ENCODE assay signal across 9 cellular contexts in the genomic region with DNA sequence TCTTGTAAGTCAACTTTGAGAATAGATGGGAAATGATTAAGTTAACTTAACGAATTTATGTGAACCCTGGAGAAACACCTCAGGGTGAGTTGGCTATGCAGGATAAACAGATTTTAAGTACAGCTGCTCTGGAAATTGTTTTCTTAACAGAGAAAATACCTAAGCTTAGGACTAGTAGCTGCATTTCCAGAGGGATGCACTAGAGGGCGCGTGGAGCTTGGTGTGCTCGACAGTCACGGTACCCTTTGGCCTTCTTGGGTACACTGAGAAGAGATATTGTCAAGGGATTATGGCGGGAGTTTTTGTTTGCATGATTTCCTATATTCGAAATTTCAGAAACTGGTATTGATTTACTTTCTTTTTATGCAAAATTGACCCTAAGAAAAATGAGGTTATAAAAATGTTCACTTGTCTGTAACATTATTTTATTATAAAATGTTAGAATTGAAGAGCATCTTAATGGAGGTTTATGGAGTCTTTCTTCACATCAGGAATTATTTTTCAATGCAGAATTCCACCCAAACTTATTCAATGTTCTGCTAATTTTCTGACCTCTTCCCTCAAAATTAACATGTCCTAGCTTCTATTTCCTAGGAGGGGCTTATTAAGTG. TPM values are rescaled to one million over a fixed set of nuclear protein-coding genes. Genes with fewer than 3 reads are reported as not detected.
DNase-seq lines count a peak whose midpoint lies in the region; ATAC-seq and TF ChIP-seq lines count a peak whose summit lies in the region.
"Had no signal": no experiment of that assay in that cellular context is flagged by ENCODE, and none has a peak within 500 bp of the region (broad histone marks: within the 10 kb centered on the region; RNA-seq: fewer than 3 reads in every experiment).

No MANE protein-coding gene starts in this region.

- H3K36me3 ChIP-seq in endodermal cell (ENCODE audit: control insufficient read depth, insufficient read depth, low read length): no peaks in the 10 kb centered on the region

- H3K9me3 ChIP-seq in endodermal cell (ENCODE audit: control insufficient read depth, low read length): peaks cover 8% of the 10 kb centered on the region

- H3K27me3 ChIP-seq in endodermal cell (ENCODE audit: control insufficient read depth, insufficient read depth, low read length, poor library complexity, severe bottlenecking): no peaks in the 10 kb centered on the region

- peak; percentile 94 for TF ChIP-seq CTCF in endodermal cell (conservative IDR thresholded peaks at IDR 0.05)
- peak; percentile 90 for TF ChIP-seq CTCF in mesothelial cell of epicardium (IDR thresholded peaks at IDR 0.05; ENCODE audit: unreplicated experiment)

- H3K4me3 Mint-ChIP-seq in activated CD4-positive, alpha-beta memory T cell treated with anti-CD3 and anti-CD28 coated beads for 36 hours: no peak overlapping the region
- H3K4me3 Mint-ChIP-seq in endodermal cell: no peak overlapping the region
- no peak overlapping the region for H3K4me3 Mint-ChIP-seq in mesothelial cell of epicardium

- peaks cover 6% of the 10 kb centered on the region for H3K9me3 Mint-ChIP-seq in activated CD4-positive, alpha-beta memory T cell treated with anti-CD3 and anti-CD28 coated beads for 36 hours
- H3K9me3 Mint-ChIP-seq in endodermal cell (peaks cover 12% of the 10 kb centered on the region), mesothelial cell of epicardium (peaks cover 8% of the 10 kb centered on the region)

- H3K4me1 ChIP-seq in endodermal cell (ENCODE audit: control insufficient read depth, insufficient read depth, low read length): no peaks in the 10 kb centered on the region

- CTCF ChIA-PET in activated CD4-positive, alpha-beta memory T cell treated with anti-CD3 and anti-CD28 coated beads for 36 hours (lab: Charles Lee): interaction anchor here (0.6 to 2.3 kb wide), 25 partner anchors 9 to 682 kb away, joined by 3 to 11 read pairs (median 4); no protein-coding TSS in a partner anchor

- no peak overlapping the region for H3K27ac Mint-ChIP-seq in activated CD4-positive, alpha-beta memory T cell treated with anti-CD3 and anti-CD28 coated beads for 36 hours
- H3K27ac Mint-ChIP-seq in endodermal cell (no peak overlapping the region), mesothelial cell of epicardium (no peak overlapping the region)

- no peak overlapping the region for H3K9ac ChIP-seq in endodermal cell (ENCODE audit: extremely low read depth, low read length, poor library complexity, severe bottlenecking)

- H3K4me3 ChIP-seq in endodermal cell (ENCODE audit: low read length): no peak overlapping the region

- intact Hi-C loops in activated CD4-positive, alpha-beta memory T cell treated with anti-CD3 and anti-CD28 coated beads for 36 hours (cut with micrococcal nuclease): loop anchor here (1.0 to 5.0 kb wide), 2 partner anchors 394 to 682 kb away; no protein-coding TSS in a partner anchor

- in situ Hi-C loops in Caki2 (cut with HindIII; ENCODE audit: low pct_unique_long_range_greater_than_20kb, low sequenced_read_pairs): no loop called here

- POLR2A ChIA-PET in activated CD4-positive, alpha-beta memory T cell treated with anti-CD3 and anti-CD28 coated beads for 36 hours (lab: Charles Lee): no interaction called here

- H3K27me3 Mint-ChIP-seq in activated CD4-positive, alpha-beta memory T cell treated with anti-CD3 and anti-CD28 coated beads for 36 hours: peaks cover 2% of the 10 kb centered on the region
- H3K27me3 Mint-ChIP-seq in endodermal cell (ENCODE audit: insufficient read depth): no peaks in the 10 kb centered on the region
- peaks cover 4% of the 10 kb centered on the region for H3K27me3 Mint-ChIP-seq in mesothelial cell of epicardium (ENCODE audit: low read depth)

- ATAC-seq in GM19468 (IDR thresholded peaks at IDR 0.05; ENCODE audit: extremely low read depth, unreplicated experiment): peak; percentile 87
- ATAC-seq in HG03571 (IDR thresholded peaks at IDR 0.05; ENCODE audit: unreplicated experiment): peak; percentile 87

- no peaks in the 10 kb centered on the region for H3K4me1 Mint-ChIP-seq in activated CD4-positive, alpha-beta memory T cell treated with anti-CD3 and anti-CD28 coated beads for 36 hours (ENCODE audit: low read depth)
- H3K4me1 Mint-ChIP-seq in endodermal cell (peaks cover 4% of the 10 kb centered on the region), mesothelial cell of epicardium (no peaks in the 10 kb centered on the region)

- no peaks in the 10 kb centered on the region for H3K36me3 Mint-ChIP-seq in activated CD4-positive, alpha-beta memory T cell treated with anti-CD3 and anti-CD28 coated beads for 36 hours
- H3K36me3 Mint-ChIP-seq in endodermal cell (ENCODE audit: low read depth) (peaks cover 4% of the 10 kb centered on the region), mesothelial cell of epicardium (peaks cover 3% of the 10 kb centered on the region)

- no peak overlapping the region for H3K27ac ChIP-seq in endodermal cell (ENCODE audit: low read depth, low read length)

- DNase-seq in Caki2 (ENCODE audit: low read depth): peak; percentile 61
- peak; percentile 75 for DNase-seq in NCI-H748 treated with DMSO at 0.1 percent for 48 hours (lab: John Stamatoyannopoulos, UW)
- peak; percentile 73 for DNase-seq in activated CD4-positive, alpha-beta memory T cell treated with anti-CD3 and anti-CD28 coated beads for 36 hours
- DNase-seq in endodermal cell: peak; percentile 93
- peak; percentile 58 to 83 for DNase-seq in mesothelial cell of epicardium (ENCODE audit: low spot score in 2 of 2, unreplicated experiment in 2 of 2)
- peak; percentile 46 for DNase-seq in stimulated activated CD8-positive, alpha-beta memory T cell treated with anti-CD3 and anti-CD28 coated beads, Interleukin-4, amount 100 ng/mL, for 24 hours (ENCODE audit: low read depth)

- 0 to 8% methylated on average over 2 to 7 of the region's 7 CpGs for WGBS in endodermal cell (ENCODE audit: insufficient coverage in 1 of 2, insufficient read length in 1 of 2), 2 experiments

RNA-seq across cellular contexts. Expression of gene MYO3A, which starts 58.4 kb away (rescaled TPM):
- total RNA-seq in Caki2 (2014; rRNA removed; shearing (Covaris generic); ENCODE audit: low replicate concordance): 4.5 TPM in 2 replicates
- not detected for total RNA-seq in activated CD4-positive, alpha-beta memory T cell treated with anti-CD3 and anti-CD28 coated beads for 36 hours
- total RNA-seq in endodermal cell: 10 to 100 TPM; 33.9 to 37.6 TPM
- 3.0 TPM for polyA plus RNA-seq in endodermal cell (2013, experiment 1 of 2)
- 3.4 TPM for polyA plus RNA-seq in endodermal cell (2013, experiment 2 of 2)
- total RNA-seq in mesothelial cell of epicardium: 4.2 to 4.7 TPM (median 4.7 TPM) in 3 replicates
- total RNA-seq: activated CD8-positive, alpha-beta memory T cell treated with anti-CD3 and anti-CD28 coated beads for 36 hours had no signal
